1 cellular context compared by ENCODE assay signal in genomic region chr18:55893948-55894347, GRCh38.
TF ChIP-seq lines count a peak whose summit lies in the region.

No MANE protein-coding gene starts in this region.

TF ChIP-seq in WTC11, 78 proteins besides CTCF, POLR2A, EP300 and RAD21 (continued from another document):
- no peak for TF ChIP-seq SMAD3 (CRISPR knock-in tag; IDR thresholded peaks at IDR 0.05; ENCODE audit: borderline replicate concordance)
- TF ChIP-seq, protein P1, sequence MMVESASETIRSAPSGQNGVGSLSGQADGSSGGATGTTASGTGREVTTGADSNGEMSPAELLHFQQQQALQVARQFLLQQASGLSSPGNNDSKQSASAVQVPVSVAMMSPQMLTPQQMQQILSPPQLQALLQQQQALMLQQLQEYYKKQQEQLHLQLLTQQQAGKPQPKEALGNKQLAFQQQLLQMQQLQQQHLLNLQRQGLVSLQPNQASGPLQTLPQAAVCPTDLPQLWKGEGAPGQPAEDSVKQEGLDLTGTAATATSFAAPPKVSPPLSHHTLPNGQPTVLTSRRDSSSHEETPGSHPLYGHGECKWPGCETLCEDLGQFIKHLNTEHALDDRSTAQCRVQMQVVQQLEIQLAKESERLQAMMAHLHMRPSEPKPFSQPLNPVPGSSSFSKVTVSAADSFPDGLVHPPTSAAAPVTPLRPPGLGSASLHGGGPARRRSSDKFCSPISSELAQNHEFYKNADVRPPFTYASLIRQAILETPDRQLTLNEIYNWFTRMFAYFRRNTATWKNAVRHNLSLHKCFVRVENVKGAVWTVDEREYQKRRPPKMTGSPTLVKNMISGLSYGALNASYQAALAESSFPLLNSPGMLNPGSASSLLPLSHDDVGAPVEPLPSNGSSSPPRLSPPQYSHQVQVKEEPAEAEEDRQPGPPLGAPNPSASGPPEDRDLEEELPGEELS (CRISPR knock-in tag; IDR thresholded peaks at IDR 0.05): no peak
